1 cellular context compared by ENCODE assay signal in the genomic region with DNA sequence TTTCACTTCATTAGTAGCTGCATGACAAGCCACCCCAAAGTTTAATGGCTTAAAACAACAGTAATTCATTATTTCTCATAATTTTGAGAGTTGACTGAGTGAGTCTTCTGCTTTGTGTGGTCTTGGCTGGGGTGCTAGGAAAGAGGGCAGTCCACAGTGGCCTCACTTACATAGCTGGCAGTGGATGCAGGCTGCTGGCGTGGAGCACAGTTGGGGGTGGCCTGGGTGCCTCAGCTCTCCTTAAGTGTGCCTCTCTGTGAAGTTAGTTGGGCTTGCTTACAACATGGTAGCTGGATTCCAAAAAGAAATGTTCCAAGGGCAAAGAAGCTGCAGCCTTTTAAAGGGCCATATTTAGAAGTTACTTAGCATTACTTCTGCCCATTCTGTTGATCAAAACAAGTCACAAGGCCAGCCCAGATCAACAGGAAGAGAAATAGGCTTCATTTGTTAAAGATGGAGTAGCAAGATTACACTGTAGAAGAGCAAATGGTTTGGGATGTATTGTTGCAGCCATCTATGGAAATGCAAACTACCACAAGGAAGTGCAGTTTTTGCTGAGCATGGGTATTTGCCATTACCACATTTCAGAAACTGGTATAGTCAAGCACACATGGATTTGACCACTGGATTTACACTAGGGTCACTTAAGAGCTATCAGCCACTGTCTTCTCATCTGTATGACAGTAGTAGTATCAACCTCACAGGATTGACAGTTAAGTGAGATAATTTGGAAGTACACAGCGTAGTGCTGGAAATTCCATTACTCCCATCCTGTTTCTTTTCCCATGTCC.
TF ChIP-seq lines count a peak whose summit lies in the region.

No MANE protein-coding gene starts in this region.

TF ChIP-seq in H1, 55 proteins besides CTCF, POLR2A, EP300 and RAD21:
- TF ChIP-seq CBX8 (IDR thresholded peaks at IDR 0.05; ENCODE audit: borderline replicate concordance, low read depth, low read length): no peak
- no peak for TF ChIP-seq SIN3A (conservative IDR thresholded peaks at IDR 0.05 in 1 of 2, IDR thresholded peaks at IDR 0.05 in 1 of 2; ENCODE audit: low read depth in 1 of 2, low read length in 2 of 2)
- TF ChIP-seq CHD2 (IDR thresholded peaks at IDR 0.05; ENCODE audit: low read length): no peak
- TF ChIP-seq, protein P1, sequence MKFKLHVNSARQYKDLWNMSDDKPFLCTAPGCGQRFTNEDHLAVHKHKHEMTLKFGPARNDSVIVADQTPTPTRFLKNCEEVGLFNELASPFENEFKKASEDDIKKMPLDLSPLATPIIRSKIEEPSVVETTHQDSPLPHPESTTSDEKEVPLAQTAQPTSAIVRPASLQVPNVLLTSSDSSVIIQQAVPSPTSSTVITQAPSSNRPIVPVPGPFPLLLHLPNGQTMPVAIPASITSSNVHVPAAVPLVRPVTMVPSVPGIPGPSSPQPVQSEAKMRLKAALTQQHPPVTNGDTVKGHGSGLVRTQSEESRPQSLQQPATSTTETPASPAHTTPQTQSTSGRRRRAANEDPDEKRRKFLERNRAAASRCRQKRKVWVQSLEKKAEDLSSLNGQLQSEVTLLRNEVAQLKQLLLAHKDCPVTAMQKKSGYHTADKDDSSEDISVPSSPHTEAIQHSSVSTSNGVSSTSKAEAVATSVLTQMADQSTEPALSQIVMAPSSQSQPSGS (IDR thresholded peaks at IDR 0.05; ENCODE audit: low read length): no peak
- no peak for TF ChIP-seq RBBP5 (IDR thresholded peaks at IDR 0.05; ENCODE audit: borderline replicate concordance, low read depth, low read length)
